In genomic region chr12:6821271-6821673, GRCh38 we compare ENCODE assay signal across 8 cellular contexts. TPM values are rescaled to one million over a fixed set of nuclear protein-coding genes. Genes with fewer than 3 reads are reported as not detected.
DNase-seq lines count a peak whose midpoint lies in the region; ATAC-seq and TF ChIP-seq lines count a peak whose summit lies in the region.

No MANE protein-coding gene starts in this region.

- ATAC-seq in naive thymus-derived CD4-positive, alpha-beta T cell, result peak; percentile 59
- ATAC-seq in HG03025 (IDR thresholded peaks at IDR 0.05; ENCODE audit: low FRiP score, unreplicated experiment) (no peak), HG02840 (IDR thresholded peaks at IDR 0.05; ENCODE audit: low FRiP score, unreplicated experiment) (no peak)

- peak overlapping the region; percentile 38 for H3K4me3 ChIP-seq in WERI-Rb-1 (ENCODE audit: low read depth, low read length)
- no peak overlapping the region for H3K4me3 ChIP-seq in naive thymus-derived CD4-positive, alpha-beta T cell (ENCODE audit: low read length)

- peaks cover 11 to 23% (median 19%) of the 10 kb centered on the region in 5 donors for H3K36me3 Mint-ChIP-seq in naive thymus-derived CD4-positive, alpha-beta T cell

- H3K27ac Mint-ChIP-seq in naive thymus-derived CD4-positive, alpha-beta T cell, result peak overlapping the region in 7 of 9 donors; percentile 8 to 78 (median 64)

- intact Hi-C loops in naive thymus-derived CD4-positive, alpha-beta T cell (cut with micrococcal nuclease), result loop anchor here in 1 of 2 donors (1.0 kb wide), 1 partner anchor 68 kb away; the partner anchor contains the start of gene MLF2

- H3K9me3 ChIP-seq in WERI-Rb-1 (ENCODE audit: severe bottlenecking), result no peaks in the 10 kb centered on the region
- H3K9me3 ChIP-seq in naive thymus-derived CD4-positive, alpha-beta T cell (ENCODE audit: control insufficient read depth in 2 of 3, low read length in 3 of 3), result no peaks in the 10 kb centered on the region

- TF ChIP-seq CTCF in WERI-Rb-1 (IDR thresholded peaks at IDR 0.05; ENCODE audit: low read depth, low read length), result no peak

- CTCF ChIA-PET in naive thymus-derived CD4-positive, alpha-beta T cell (lab: Charles Lee), result interaction anchor here (0.6 to 6.6 kb wide), 8 partner anchors 15 to 334 kb away, joined by 3 to 94 read pairs (median 3); partner anchors contain the start of genes CDCA3, MLF2 and USP5

- H3K27me3 ChIP-seq in WERI-Rb-1 (ENCODE audit: insufficient read depth, low read depth, severe bottlenecking), result no peaks in the 10 kb centered on the region
- peaks cover 0 to 8% of the 10 kb centered on the region in 2 donors for H3K27me3 ChIP-seq in naive thymus-derived CD4-positive, alpha-beta T cell (ENCODE audit: control insufficient read depth in 2 of 2, insufficient read depth in 2 of 2, low read length in 2 of 2)

- H3K4me1 Mint-ChIP-seq in naive thymus-derived CD4-positive, alpha-beta T cell, result peaks cover 20 to 27% (median 25%) of the 10 kb centered on the region in 7 donors

- H3K9me3 Mint-ChIP-seq in naive thymus-derived CD4-positive, alpha-beta T cell, result peaks cover 0 to 2% (median 0%) of the 10 kb centered on the region in 11 donors

- POLR2A ChIA-PET in naive thymus-derived CD4-positive, alpha-beta T cell (lab: Charles Lee), result interaction anchor here (0.7 to 3.6 kb wide), 11 partner anchors 9 to 68 kb away, joined by 3 to 12 read pairs (median 4); partner anchors contain the start of genes CD4, MLF2 and PTMS

- H3K27ac ChIP-seq in WERI-Rb-1, result peak overlapping the region; percentile 64
- H3K27ac ChIP-seq in naive thymus-derived CD4-positive, alpha-beta T cell (ENCODE audit: low read depth, low read length), result no peak overlapping the region

- peaks cover 9 to 36% (median 20%) of the 10 kb centered on the region in 5 donors for H3K27me3 Mint-ChIP-seq in naive thymus-derived CD4-positive, alpha-beta T cell

- H3K36me3 ChIP-seq in WERI-Rb-1, result peaks cover 13% of the 10 kb centered on the region
- peaks cover 0 to 42% (median 16%) of the 10 kb centered on the region in 3 experiments for H3K36me3 ChIP-seq in naive thymus-derived CD4-positive, alpha-beta T cell (ENCODE audit: control insufficient read depth in 2 of 3, insufficient read depth in 3 of 3, low read length in 3 of 3)

- peak overlapping the region; percentile 35 to 82 (median 74) for H3K4me3 Mint-ChIP-seq in naive thymus-derived CD4-positive, alpha-beta T cell

- peaks cover 0 to 15% of the 10 kb centered on the region in 2 donors for H3K4me1 ChIP-seq in naive thymus-derived CD4-positive, alpha-beta T cell (ENCODE audit: control insufficient read depth in 2 of 2, insufficient read depth in 2 of 2, low read length in 2 of 2)

- DNase-seq in EH (ENCODE audit: low read depth) (peak; percentile 88), NCI-H1417 treated with DMSO at 0.1 percent for 48 hours (lab: John Stamatoyannopoulos, UW) (peak; percentile 48), WERI-Rb-1 (peak; percentile 86), fibroblast of peridontal ligament (ENCODE audit: extremely low read depth) (peak; percentile 66), HPDE6-E6E7 (ENCODE audit: extremely low spot score) (no peak)
- peak in 5 of 9 donors; percentile 23 to 42 (median 34) for DNase-seq in naive thymus-derived CD4-positive, alpha-beta T cell

RNA-seq across cellular contexts. Expression of gene GPR162, which starts 0.3 kb away (rescaled TPM):
- total RNA-seq in naive thymus-derived CD4-positive, alpha-beta T cell, result 10 to 100 TPM in 1 of 5 experiments, 1 to 10 TPM in 1, under 1 TPM in 3; 0.30 to 10.5 (median 0.38) TPM
- polyA plus RNA-seq in naive thymus-derived CD4-positive, alpha-beta T cell, result not detected

RNA-seq across cellular contexts. Expression of gene P3H3, which starts 6.9 kb away (rescaled TPM):
- total RNA-seq in naive thymus-derived CD4-positive, alpha-beta T cell, result 10 to 100 TPM in 3 of 5 experiments, 1 to 10 TPM in 2; 1.9 to 18.2 (median 10.3) TPM
- 1 to 10 TPM; 1.5 to 1.9 TPM for polyA plus RNA-seq in naive thymus-derived CD4-positive, alpha-beta T cell

RNA-seq across cellular contexts. Expression of gene GNB3, which starts 19.5 kb away (rescaled TPM):
- total RNA-seq in naive thymus-derived CD4-positive, alpha-beta T cell, result 10 to 100 TPM in 2 of 5 experiments, 1 to 10 TPM in 2, under 1 TPM in 1; 0.63 to 11.8 (median 3.2) TPM
- polyA plus RNA-seq in naive thymus-derived CD4-positive, alpha-beta T cell, result under 1 TPM in 1 of 2 donors, not detected in 1; 0.23 TPM

RNA-seq across cellular contexts. Expression of gene CDCA3, which starts 29.8 kb away (rescaled TPM):
- total RNA-seq in naive thymus-derived CD4-positive, alpha-beta T cell, result 10 to 100 TPM in 1 of 5 experiments, 1 to 10 TPM in 3, under 1 TPM in 1; 0.64 to 55.6 (median 1.8) TPM
- under 1 TPM in 1 of 2 donors, not detected in 1; 0.94 TPM for polyA plus RNA-seq in naive thymus-derived CD4-positive, alpha-beta T cell

RNA-seq across cellular contexts. Expression of gene USP5, which starts 30.7 kb away (rescaled TPM):
- total RNA-seq in naive thymus-derived CD4-positive, alpha-beta T cell, result 100 to 1,000 TPM in 1 of 5 experiments, 10 to 100 TPM in 4; 58.0 to 134 (median 71.1) TPM
- polyA plus RNA-seq in naive thymus-derived CD4-positive, alpha-beta T cell, result 10 to 100 TPM; 51.9 to 71.5 TPM
